Comparison of ENCODE assay signal across 1 cellular context in the genomic region with DNA sequence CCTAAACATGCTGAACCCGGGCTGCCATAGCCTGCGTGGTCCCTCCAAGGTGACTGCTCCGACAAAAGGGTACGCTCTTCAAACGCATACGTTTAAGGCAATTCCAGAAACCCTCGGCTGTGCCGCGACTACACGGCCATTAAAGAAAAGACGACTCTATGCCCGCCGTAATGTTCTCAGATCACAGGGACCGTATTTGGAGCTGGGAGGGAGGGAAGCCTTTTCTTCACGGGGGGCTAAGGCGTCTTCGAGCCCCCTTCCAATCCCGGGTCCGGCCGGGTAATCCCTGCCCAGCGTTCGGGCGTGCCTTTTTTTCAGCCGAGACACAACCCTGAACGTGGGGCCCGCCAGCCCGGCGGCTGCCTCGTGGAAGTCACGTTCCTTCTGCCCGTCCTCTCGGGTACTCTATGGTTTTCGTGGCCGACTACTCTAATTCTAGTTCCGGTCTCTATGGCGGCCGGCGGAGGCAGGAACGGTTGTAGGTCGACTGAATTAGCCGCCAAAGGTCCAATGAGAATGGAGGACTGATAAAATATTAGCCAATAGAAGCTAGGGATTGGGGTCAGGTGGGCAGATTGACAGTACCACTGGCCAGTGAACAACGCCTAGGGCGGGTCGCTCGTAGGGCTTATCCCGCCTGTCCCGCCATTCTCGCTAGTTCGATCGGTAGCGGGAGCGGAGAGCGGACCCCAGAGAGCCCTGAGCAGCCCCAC.
TF ChIP-seq lines count a peak whose summit lies in the region.

TSS of gene YBX1 (plus strand) at position 648 of the 713 bp plus-strand sequence. CDS start 148 bp downstream, outside the sequence.

TF ChIP-seq in GM23338, 12 proteins besides CTCF, POLR2A, EP300 and RAD21:
- TF ChIP-seq, protein P1, sequence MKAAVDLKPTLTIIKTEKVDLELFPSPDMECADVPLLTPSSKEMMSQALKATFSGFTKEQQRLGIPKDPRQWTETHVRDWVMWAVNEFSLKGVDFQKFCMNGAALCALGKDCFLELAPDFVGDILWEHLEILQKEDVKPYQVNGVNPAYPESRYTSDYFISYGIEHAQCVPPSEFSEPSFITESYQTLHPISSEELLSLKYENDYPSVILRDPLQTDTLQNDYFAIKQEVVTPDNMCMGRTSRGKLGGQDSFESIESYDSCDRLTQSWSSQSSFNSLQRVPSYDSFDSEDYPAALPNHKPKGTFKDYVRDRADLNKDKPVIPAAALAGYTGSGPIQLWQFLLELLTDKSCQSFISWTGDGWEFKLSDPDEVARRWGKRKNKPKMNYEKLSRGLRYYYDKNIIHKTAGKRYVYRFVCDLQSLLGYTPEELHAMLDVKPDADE (IDR thresholded peaks at IDR 0.05) = peak; percentile 40; the same call in 1 of the 2 replicates
- no peak for TF ChIP-seq EZH2phosphoT487 (IDR thresholded peaks at IDR 0.05; ENCODE audit: unreplicated experiment)
- TF ChIP-seq EZH2 (IDR thresholded peaks at IDR 0.05; ENCODE audit: low read depth, unreplicated experiment) = no peak
- peak; percentile 78 for TF ChIP-seq POLR2AphosphoS5 (IDR thresholded peaks at IDR 0.05; ENCODE audit: low read depth)
